ENCODE assay signal across 11 cellular contexts in genomic region chr6:56795852-56796532, GRCh38.
DNase-seq lines count a peak whose midpoint lies in the region; ATAC-seq, FAIRE-seq and TF ChIP-seq lines count a peak whose summit lies in the region.
"Had no signal": no experiment of that assay in that cellular context is flagged by ENCODE, and none has a peak within 500 bp of the region (broad histone marks: within the 10 kb centered on the region; RNA-seq: fewer than 3 reads in every experiment).

No MANE protein-coding gene starts in this region.

- POLR2A ChIA-PET in Panc1 (lab: Charles Lee) = no interaction called here

- CTCF ChIA-PET in Calu3 (lab: Charles Lee) (interaction anchor here (0.6 kb wide), 1 partner anchor 21 kb away, joined by 4 read pairs; no protein-coding TSS in a partner anchor), Panc1 (lab: Charles Lee) (no interaction called here)

- no peak for DNase-seq in Calu3
- no peak for DNase-seq in H54 (ENCODE audit: insufficient read length, low spot score)
- DNase-seq in Panc1 (ENCODE audit: low read depth, low spot score) = no peak
- DNase-seq in glutamatergic neuron = no peak
- DNase-seq in NCI-H526 treated with DMSO at 0.1 percent for 48 hours (lab: John Stamatoyannopoulos, UW) = no peak
- no peak for DNase-seq in activated CD4-positive, alpha-beta T cell treated with anti-CD3 and anti-CD28 coated beads, Interleukin-2, amount 50 U/mL, for 1 hour
- no peak for DNase-seq in NCI-H2196 treated with DMSO at 0.1 percent for 48 hours (lab: John Stamatoyannopoulos, UW; ENCODE audit: unreplicated experiment)
- DNase-seq: amygdala, naive B cell, NCI-H1417 treated with DMSO at 0.1 percent for 48 hours had no signal

- H3K36me3 Mint-ChIP-seq in Calu3 (ENCODE audit: insufficient read depth, unreplicated experiment) (peaks cover 5% of the 10 kb centered on the region), glutamatergic neuron (ENCODE audit: unreplicated experiment) (no peaks in the 10 kb centered on the region)
- H3K36me3 Mint-ChIP-seq: naive B cell had no signal

- TF ChIP-seq CTCF in Calu3 (IDR thresholded peaks at IDR 0.05; ENCODE audit: unreplicated experiment) (no peak), Panc1 (IDR thresholded peaks at IDR 0.05) (no peak), glutamatergic neuron (IDR thresholded peaks at IDR 0.05; ENCODE audit: partially characterized antibody, unreplicated experiment) (no peak)

- peak overlapping the region; percentile 1; the same call in 1 of the 2 replicates for H3K27ac ChIP-seq in Panc1 (ENCODE audit: low read length)

- H3K27me3 ChIP-seq in Panc1 (ENCODE audit: control insufficient read depth, insufficient read depth, low read length) = no peaks in the 10 kb centered on the region

- TF ChIP-seq POLR2A in H54 (IDR thresholded peaks at IDR 0.05; ENCODE audit: low read depth, low read length) = no peak

- H3K27me3 Mint-ChIP-seq in Calu3 (ENCODE audit: unreplicated experiment) (no peaks in the 10 kb centered on the region), glutamatergic neuron (ENCODE audit: unreplicated experiment) (no peaks in the 10 kb centered on the region)

- no peaks in the 10 kb centered on the region for H3K36me3 ChIP-seq in Panc1 (ENCODE audit: control insufficient read depth, insufficient read depth, low read length)

- H3K27ac Mint-ChIP-seq in Calu3 (ENCODE audit: unreplicated experiment) = peak overlapping the region; percentile 80
- peak overlapping the region; percentile 1 for H3K27ac Mint-ChIP-seq in glutamatergic neuron (ENCODE audit: unreplicated experiment)
- H3K27ac Mint-ChIP-seq: naive B cell had no signal

- H3K4me1 ChIP-seq in Panc1 (ENCODE audit: control insufficient read depth, insufficient read depth, low read length) = peaks cover 29% of the 10 kb centered on the region

- H3K9me3 Mint-ChIP-seq in Calu3 (ENCODE audit: low read depth, unreplicated experiment) (no peaks in the 10 kb centered on the region), glutamatergic neuron (ENCODE audit: unreplicated experiment) (peaks cover 6% of the 10 kb centered on the region)
- H3K9me3 Mint-ChIP-seq: naive B cell had no signal

- BruUV-seq in Calu3 (replicated peaks; lab: Mats Ljungman, UMichigan) (no TSS peak), Panc1 (replicated peaks; lab: Mats Ljungman, UMichigan) (no TSS peak)

- no peak overlapping the region for H3K4me3 ChIP-seq in Panc1 (ENCODE audit: low read depth in 2 of 2, low read length in 2 of 2)

- H3K4me1 Mint-ChIP-seq in Calu3 (ENCODE audit: low read depth, unreplicated experiment) (peaks cover 70% of the 10 kb centered on the region), glutamatergic neuron (ENCODE audit: low read depth, unreplicated experiment) (peaks cover 34% of the 10 kb centered on the region)
- H3K4me1 Mint-ChIP-seq: naive B cell had no signal

- H3K4me3 Mint-ChIP-seq in Calu3 (ENCODE audit: low read depth, unreplicated experiment) (peak overlapping the region; percentile 66), glutamatergic neuron (ENCODE audit: unreplicated experiment) (peak overlapping the region; percentile 41)
- H3K4me3 Mint-ChIP-seq: naive B cell had no signal

- no peaks in the 10 kb centered on the region for H3K9me3 ChIP-seq in Panc1 (ENCODE audit: control insufficient read depth, insufficient read depth, low read depth, low read length)

- ATAC-seq in Panc1 (peak; percentile 57; the same call in 1 of the 2 replicates), GM19397 (IDR thresholded peaks at IDR 0.05; ENCODE audit: unreplicated experiment) (no peak)

- in situ Hi-C loops in Panc1 (cut with HindIII; ENCODE audit: low pct_unique_long_range_greater_than_20kb, low sequenced_read_pairs) = no loop called here

- FAIRE-seq in H54 (lab: Jason Lieb, UNC) = peak; percentile 93

- intact Hi-C loops in Calu3 (cut with micrococcal nuclease; ENCODE audit: unreplicated experiment) = no loop called here
- intact Hi-C loops in Panc1 (cut with micrococcal nuclease; ENCODE audit: unreplicated experiment) = no loop called here
